18 cellular contexts compared by ENCODE assay signal in genomic region chr2:173762864-173763263, GRCh38.
A peak's percentile ranks its signal among the peaks of the same experiment; 100 is the strongest.
DNase-seq lines count a peak whose midpoint lies in the region; ATAC-seq, FAIRE-seq and TF ChIP-seq lines count a peak whose summit lies in the region.
"Had no signal": no experiment of that assay in that cellular context is flagged by ENCODE, and none has a peak within 500 bp of the region (broad histone marks: within the 10 kb centered on the region; RNA-seq: fewer than 3 reads in every experiment).

No MANE protein-coding gene starts in this region.

- H3K23me2 ChIP-seq in H1 (ENCODE audit: low read depth, low read length), result no peaks in the 10 kb centered on the region; the same call in 1 of the 2 replicates

- H4K8ac ChIP-seq in H1 (ENCODE audit: extremely low read depth, insufficient read depth, low read length), result no peak overlapping the region

- CTCF ChIA-PET in HEK293 (lab: Yijun Ruan, JAX), result interaction anchor here (1.0 to 1.3 kb wide), 2 partner anchors 27 to 59 kb away, joined by 3 to 4 read pairs; no protein-coding TSS in a partner anchor
- CTCF ChIA-PET in H1 (lab: Charles Lee; ENCODE audit: partially characterized antibody), result interaction anchor here (0.6 to 1.3 kb wide), 4 partner anchors 8 to 77 kb away, joined by 3 to 4 read pairs (median 3); no protein-coding TSS in a partner anchor

- H3K9me3 Mint-ChIP-seq in stimulated activated memory B cell treated with anti-CD40 and anti-IgM and Interleukin-4, amounts not matched to agents 10 μg/mL and 1 μg/mL and 100 μg/mL, for 72 hours, result no peaks in the 10 kb centered on the region
- H3K9me3 Mint-ChIP-seq: CD8-positive, alpha-beta T cell; HFFc6 had no signal

- no peak overlapping the region for H3K27ac ChIP-seq in HEK293 (ENCODE audit: extremely low read depth, low read depth, low read length)
- no peak overlapping the region for H3K27ac ChIP-seq in H1 (ENCODE audit: low read depth, low read length)
- no peak overlapping the region for H3K27ac ChIP-seq in adrenal gland

- no peak overlapping the region for H4K5ac ChIP-seq in H1 (ENCODE audit: insufficient read length, low read depth, low read length)

- TF ChIP-seq EP300 in H1 (IDR thresholded peaks at IDR 0.05; ENCODE audit: borderline replicate concordance in 1 of 2, low read depth in 2 of 2, low read length in 2 of 2), result no peak

- 0 out of 2 replicates have a peak overlapping the region, but pooled peaks have one; percentile 89 for H2BK15ac ChIP-seq in H1 (ENCODE audit: low read length)

- 92% methylated on average over 2 of the region's 2 CpGs; no CpG with 5 or more reads in 1 of the 2 experiments for WGBS in H1 (ENCODE audit: extremely low coverage in 1 of 2, insufficient coverage in 1 of 2, insufficient read length in 1 of 2, insufficient replicate concordance in 2 of 2, low coverage in 1 of 2, low lambda C conversion rate in 2 of 2, missing lambda C conversion rate in 1 of 2), 2 experiments
- WGBS in adrenal gland, 4 donors, result 91 to 98% (median 93%) methylated on average over 2 of the region's 2 CpGs

- no peaks in the 10 kb centered on the region for H3K4me1 Mint-ChIP-seq in stimulated activated memory B cell treated with anti-CD40 and anti-IgM and Interleukin-4, amounts not matched to agents 10 μg/mL and 1 μg/mL and 100 μg/mL, for 72 hours
- H3K4me1 Mint-ChIP-seq: CD4-positive, CD25-positive, alpha-beta regulatory T cell had no signal

- no peak overlapping the region for H3K56ac ChIP-seq in H1 (replicated peaks; ENCODE audit: insufficient read length, low read depth, low read length)

- no peaks in the 10 kb centered on the region for H4K20me1 ChIP-seq in H1 (replicated peaks in 1 of 2; ENCODE audit: control insufficient read depth in 1 of 2, insufficient read depth in 2 of 2, low read length in 2 of 2)

- H3K4me3 Mint-ChIP-seq in stimulated activated memory B cell treated with anti-CD40 and anti-IgM and Interleukin-4, amounts not matched to agents 10 μg/mL and 1 μg/mL and 100 μg/mL, for 72 hours, result no peak overlapping the region
- H3K4me3 Mint-ChIP-seq: CD4-positive, CD25-positive, alpha-beta regulatory T cell; CD8-positive, alpha-beta T cell; HFFc6 had no signal

- H2AFZ ChIP-seq in H1 (ENCODE audit: low read length), result no peak overlapping the region

- 0 out of 2 replicates have a peak overlapping the region, but pooled peaks have one; percentile 39 for H2AK5ac ChIP-seq in H1 (ENCODE audit: low read depth, low read length)

- intact Hi-C loops in adrenal gland (cut with DNase I), result no loop called here

- H3K36me3 Mint-ChIP-seq in stimulated activated memory B cell treated with anti-CD40 and anti-IgM and Interleukin-4, amounts not matched to agents 10 μg/mL and 1 μg/mL and 100 μg/mL, for 72 hours, result no peaks in the 10 kb centered on the region
- H3K36me3 Mint-ChIP-seq: CD4-positive, CD25-positive, alpha-beta regulatory T cell; CD8-positive, alpha-beta T cell had no signal

- no peak overlapping the region for H2BK120ac ChIP-seq in H1 (replicated peaks; ENCODE audit: low read depth, low read length)

- no peak overlapping the region for H3K14ac ChIP-seq in H1 (ENCODE audit: insufficient read length)

- H3K27me3 ChIP-seq in H1 (replicated peaks in 1 of 4; ENCODE audit: control insufficient read depth in 3 of 4, extremely low read depth in 1 of 4, insufficient read depth in 3 of 4, low read length in 3 of 4) (no peaks in the 10 kb centered on the region), adrenal gland (no peaks in the 10 kb centered on the region)

- peaks cover 12% of the 10 kb centered on the region for H3K27me3 Mint-ChIP-seq in stimulated activated memory B cell treated with anti-CD40 and anti-IgM and Interleukin-4, amounts not matched to agents 10 μg/mL and 1 μg/mL and 100 μg/mL, for 72 hours

- peak overlapping the region; percentile 63 for H3K4ac ChIP-seq in H1 (replicated peaks; ENCODE audit: insufficient read length, low read depth, low read length)

- FAIRE-seq in H1 (lab: Jason Lieb, UNC), result no peak
- FAIRE-seq in frontal cortex (lab: Jason Lieb, UNC), result no peak
- FAIRE-seq: G401.6, GM12892 had no signal

- H3K23ac ChIP-seq in H1 (ENCODE audit: insufficient read length), result no peak overlapping the region

- peak overlapping the region; percentile 72; the same call in 1 of the 2 replicates for H2BK12ac ChIP-seq in H1 (ENCODE audit: low read depth, low read length)

- H3K4me3 ChIP-seq in HEK293 (ENCODE audit: low read depth, low read length) (no peak overlapping the region), H1 (ENCODE audit: extremely low read depth in 1 of 4, insufficient read depth in 2 of 4, low read depth in 3 of 4, low read length in 4 of 4) (no peak overlapping the region), adrenal gland (no peak overlapping the region)

- H3K9ac ChIP-seq in H1 (replicated peaks in 1 of 4; ENCODE audit: extremely low read depth in 1 of 4, low read depth in 3 of 4, low read length in 3 of 4), result no peak overlapping the region

- H3K4me2 ChIP-seq in H1 (ENCODE audit: insufficient read depth in 1 of 2, low read depth in 2 of 2, low read length in 2 of 2), result no peak overlapping the region

- H4K91ac ChIP-seq in H1 (replicated peaks; ENCODE audit: insufficient read length, low read length), result peak overlapping the region; percentile 34

- POLR2A ChIA-PET in HEK293 (lab: Yijun Ruan, JAX), result no interaction called here
- POLR2A ChIA-PET in H1 (lab: Charles Lee; ENCODE audit: partially characterized antibody), result interaction anchor here (0.6 to 0.7 kb wide), 2 partner anchors 347 to 704 kb away, joined by 3 read pairs; no protein-coding TSS in a partner anchor

- no peaks in the 10 kb centered on the region for H3K9me3 ChIP-seq in HEK293 (ENCODE audit: control insufficient read depth, insufficient read depth, low read depth, low read length)
- H3K9me3 ChIP-seq in H1 (ENCODE audit: insufficient read depth in 2 of 2, low read depth in 1 of 2, low read length in 1 of 2), result no peaks in the 10 kb centered on the region
- H3K9me3 ChIP-seq in adrenal gland (replicated peaks in 1 of 3), result no peaks in the 10 kb centered on the region
- H3K9me3 ChIP-seq: Caco-2 had no signal

- H3K4me1 ChIP-seq in HEK293 (ENCODE audit: control insufficient read depth, insufficient read depth, low read length) (no peaks in the 10 kb centered on the region), H1 (replicated peaks in 1 of 4; ENCODE audit: control insufficient read depth in 3 of 4, insufficient read depth in 4 of 4, low read length in 3 of 4) (peaks cover 2 to 14% (median 10%) of the 10 kb centered on the region in 4 experiments; a peak in 5 of 7 replicates), adrenal gland (replicated peaks in 1 of 2) (no peaks in the 10 kb centered on the region)
- H3K4me1 ChIP-seq: Caco-2 had no signal

- no peak for TF ChIP-seq RAD21 in H1 (IDR thresholded peaks at IDR 0.05 in 1 of 2, conservative IDR thresholded peaks at IDR 0.05 in 1 of 2; ENCODE audit: low read depth in 2 of 2, low read length in 2 of 2)

- DNase-seq in H1 (ENCODE audit: low read depth in 1 of 2, low spot score in 2 of 2), result no peak
- DNase-seq in adrenal gland, result no peak
- DNase-seq in T-helper 9 cell, result no peak
- DNase-seq in frontal cortex (ENCODE audit: low spot score in 2 of 2), result no peak
- DNase-seq: C1 segment of cervical spinal cord; Caco-2; CD4-positive, CD25-positive, alpha-beta regulatory T cell; CD8-positive, alpha-beta T cell; DMS153; DND-41; GOT3; H7; HFFc6 had no signal

- H2BK5ac ChIP-seq in H1 (ENCODE audit: low read depth, low read length), result peak overlapping the region; percentile 8; the same call in 1 of the 2 replicates

- TF ChIP-seq CTCF in HEK293 (tag by site-specific recombination; IDR thresholded peaks at IDR 0.05) (no peak), H1 (IDR thresholded peaks at IDR 0.05; ENCODE audit: control extremely low read depth in 1 of 3, insufficient read depth in 1 of 3, low read depth in 1 of 3, low read length in 3 of 3) (no peak), adrenal gland (IDR thresholded peaks at IDR 0.05) (no peak)

- H2BK20ac ChIP-seq in H1 (ENCODE audit: low read length), result peak overlapping the region; percentile 99

- H3K18ac ChIP-seq in H1 (ENCODE audit: extremely low read depth, low read length), result no peak overlapping the region

- H3K36me3 ChIP-seq in HEK293 (ENCODE audit: control insufficient read depth in 2 of 2, insufficient read depth in 1 of 2, low read length in 2 of 2) (no peaks in the 10 kb centered on the region), H1 (ENCODE audit: control insufficient read depth in 2 of 4, insufficient read depth in 4 of 4, low read length in 3 of 4) (no peaks in the 10 kb centered on the region), adrenal gland (replicated peaks in 1 of 2) (no peaks in the 10 kb centered on the region)

- H3K79me1 ChIP-seq in H1 (ENCODE audit: low read depth, low read length), result no peaks in the 10 kb centered on the region

- peak; percentile 44 for ATAC-seq in stimulated activated memory B cell treated with anti-CD40 and anti-IgM and Interleukin-4, amounts not matched to agents 10 μg/mL and 1 μg/mL and 100 μg/mL, for 72 hours
- ATAC-seq: CD8-positive, alpha-beta T cell; HCT116 had no signal

- no peaks in the 10 kb centered on the region for H3K79me2 ChIP-seq in H1 (ENCODE audit: control insufficient read depth in 1 of 2, insufficient read depth in 2 of 2, low read length in 2 of 2)

- no peak for TF ChIP-seq POLR2A in H1 (IDR thresholded peaks at IDR 0.05; ENCODE audit: control extremely low read depth in 1 of 2, low read depth in 2 of 2, low read length in 2 of 2)
- no peak for TF ChIP-seq POLR2A in adrenal gland (IDR thresholded peaks at IDR 0.05)

- H3K27ac Mint-ChIP-seq in stimulated activated memory B cell treated with anti-CD40 and anti-IgM and Interleukin-4, amounts not matched to agents 10 μg/mL and 1 μg/mL and 100 μg/mL, for 72 hours, result no peak overlapping the region
- H3K27ac Mint-ChIP-seq: CD4-positive, CD25-positive, alpha-beta regulatory T cell; CD8-positive, alpha-beta T cell; HFFc6 had no signal

TF ChIP-seq in HEK293, 187 proteins besides CTCF, POLR2A, EP300 and RAD21 (continues in another document):
- TF ChIP-seq PRDM1 (tag by site-specific recombination; IDR thresholded peaks at IDR 0.05) (0 out of 2 replicates have a peak, but pooled peaks have one; percentile 13), ZNF776 (tag by site-specific recombination; IDR thresholded peaks at IDR 0.05; ENCODE audit: borderline replicate concordance) (no peak), ZNF366 (tag by site-specific recombination; conservative IDR thresholded peaks at IDR 0.05) (peak; percentile 83), HOXA7 (CRISPR knock-in tag; IDR thresholded peaks at IDR 0.05; ENCODE audit: borderline replicate concordance) (no peak), ZNF585B (tag by site-specific recombination; IDR thresholded peaks at IDR 0.05) (no peak)

TF ChIP-seq in H1, 55 proteins besides CTCF, POLR2A, EP300 and RAD21:
- no peak for TF ChIP-seq TBP (IDR thresholded peaks at IDR 0.05; ENCODE audit: low read depth, low read length)
